9 cellular contexts compared by ENCODE assay signal in genomic region chr6:11414564-11414963, GRCh38.
A peak's percentile ranks its signal among the peaks of the same experiment; 100 is the strongest.
DNase-seq lines count a peak whose midpoint lies in the region; ATAC-seq and TF ChIP-seq lines count a peak whose summit lies in the region.
"Had no signal": no experiment of that assay in that cellular context is flagged by ENCODE, and none has a peak within 500 bp of the region (broad histone marks: within the 10 kb centered on the region; RNA-seq: fewer than 3 reads in every experiment).

No MANE protein-coding gene starts in this region.

- no peak overlapping the region for H3K4me3 ChIP-seq in right lobe of liver

- peaks cover 16% of the 10 kb centered on the region for H3K9me3 Mint-ChIP-seq in activated CD8-positive, alpha-beta T cell treated with anti-CD3 and anti-CD28 coated beads, Interleukin-2, amount 10 ng/mL, durations not matched to agents 7 days and 5 days (ENCODE audit: insufficient read depth)

- H3K4me1 Mint-ChIP-seq in activated CD8-positive, alpha-beta T cell treated with anti-CD3 and anti-CD28 coated beads, Interleukin-2, amount 10 ng/mL, durations not matched to agents 7 days and 5 days (ENCODE audit: low read depth), result peaks cover 48% of the 10 kb centered on the region

- no peak overlapping the region for H3K27ac Mint-ChIP-seq in activated CD8-positive, alpha-beta T cell treated with anti-CD3 and anti-CD28 coated beads, Interleukin-2, amount 10 ng/mL, durations not matched to agents 7 days and 5 days

- no peaks in the 10 kb centered on the region for H3K27me3 Mint-ChIP-seq in activated CD8-positive, alpha-beta T cell treated with anti-CD3 and anti-CD28 coated beads, Interleukin-2, amount 10 ng/mL, durations not matched to agents 7 days and 5 days (ENCODE audit: low read depth)

- H3K36me3 ChIP-seq in right lobe of liver, result no peaks in the 10 kb centered on the region

- intact Hi-C loops in right lobe of liver (cut with DNase I), result no loop called here

- 55% methylated on average over 1 of the region's 1 CpG for WGBS in right lobe of liver (ENCODE audit: insufficient coverage, low coverage, low lambda C conversion rate, missing lambda C conversion rate)

- CTCF ChIA-PET in activated CD8-positive, alpha-beta T cell treated with anti-CD3 and anti-CD28 coated beads, Interleukin-2, amount 10 ng/mL, durations not matched to agents 7 days and 5 days (lab: Charles Lee), result interaction anchor here (1.0 to 2.7 kb wide), 7 partner anchors 10 to 242 kb away, joined by 3 to 12 read pairs (median 4); no protein-coding TSS in a partner anchor

- no peaks in the 10 kb centered on the region for H3K4me1 ChIP-seq in right lobe of liver

- ATAC-seq in GM18520 (IDR thresholded peaks at IDR 0.05; ENCODE audit: unreplicated experiment) (peak; percentile 53), HG03139 (IDR thresholded peaks at IDR 0.05; ENCODE audit: unreplicated experiment) (peak; percentile 56), right lobe of liver (peak; percentile 88 to 95 (median 90)), GM21423 (IDR thresholded peaks at IDR 0.05; ENCODE audit: unreplicated experiment) (no peak)
- ATAC-seq in activated CD8-positive, alpha-beta T cell treated with anti-CD3 and anti-CD28 coated beads, Interleukin-2, amount 10 ng/mL, durations not matched to agents 7 days and 5 days, result peak; percentile 47

- H3K27ac ChIP-seq in right lobe of liver, result peak overlapping the region; percentile 24 to 69 (median 64)

- TF ChIP-seq CTCF in right lobe of liver (IDR thresholded peaks at IDR 0.05), result no peak

- H3K36me3 Mint-ChIP-seq in activated CD8-positive, alpha-beta T cell treated with anti-CD3 and anti-CD28 coated beads, Interleukin-2, amount 10 ng/mL, durations not matched to agents 7 days and 5 days (ENCODE audit: low read depth), result peaks cover 12% of the 10 kb centered on the region

- peak overlapping the region; percentile 4 for H3K4me3 Mint-ChIP-seq in activated CD8-positive, alpha-beta T cell treated with anti-CD3 and anti-CD28 coated beads, Interleukin-2, amount 10 ng/mL, durations not matched to agents 7 days and 5 days

- TF ChIP-seq POLR2A in right lobe of liver (IDR thresholded peaks at IDR 0.05), result peak; percentile 86

- H3K9me3 ChIP-seq in right lobe of liver, result no peaks in the 10 kb centered on the region

- no peaks in the 10 kb centered on the region for H3K27me3 ChIP-seq in right lobe of liver

- POLR2A ChIA-PET in activated CD8-positive, alpha-beta T cell treated with anti-CD3 and anti-CD28 coated beads, Interleukin-2, amount 10 ng/mL, durations not matched to agents 7 days and 5 days (lab: Charles Lee), result interaction anchor here (1.1 to 1.8 kb wide), 5 partner anchors 12 to 182 kb away, joined by 3 to 8 read pairs (median 4); partner anchors contain the start of gene NEDD9

- peak; percentile 56 for DNase-seq in activated CD8-positive, alpha-beta T cell treated with anti-CD3 and anti-CD28 coated beads, Interleukin-2, amount 10 ng/mL, durations not matched to agents 7 days and 5 days
- no peak for DNase-seq in right lobe of liver
- no peak for DNase-seq in DMS 273 treated with DMSO at 0.1 percent for 48 hours (lab: John Stamatoyannopoulos, UW)
- DNase-seq in NCI-H2107 treated with DMSO at 0.1 percent for 48 hours (lab: John Stamatoyannopoulos, UW; ENCODE audit: unreplicated experiment), result no peak
- DNase-seq in SKM-1 (lab: John Stamatoyannopoulos, UW; ENCODE audit: unreplicated experiment), result no peak
- DNase-seq: posterior cingulate gyrus had no signal
